Comparison of ENCODE assay signal across 8 cellular contexts in the genomic region with DNA sequence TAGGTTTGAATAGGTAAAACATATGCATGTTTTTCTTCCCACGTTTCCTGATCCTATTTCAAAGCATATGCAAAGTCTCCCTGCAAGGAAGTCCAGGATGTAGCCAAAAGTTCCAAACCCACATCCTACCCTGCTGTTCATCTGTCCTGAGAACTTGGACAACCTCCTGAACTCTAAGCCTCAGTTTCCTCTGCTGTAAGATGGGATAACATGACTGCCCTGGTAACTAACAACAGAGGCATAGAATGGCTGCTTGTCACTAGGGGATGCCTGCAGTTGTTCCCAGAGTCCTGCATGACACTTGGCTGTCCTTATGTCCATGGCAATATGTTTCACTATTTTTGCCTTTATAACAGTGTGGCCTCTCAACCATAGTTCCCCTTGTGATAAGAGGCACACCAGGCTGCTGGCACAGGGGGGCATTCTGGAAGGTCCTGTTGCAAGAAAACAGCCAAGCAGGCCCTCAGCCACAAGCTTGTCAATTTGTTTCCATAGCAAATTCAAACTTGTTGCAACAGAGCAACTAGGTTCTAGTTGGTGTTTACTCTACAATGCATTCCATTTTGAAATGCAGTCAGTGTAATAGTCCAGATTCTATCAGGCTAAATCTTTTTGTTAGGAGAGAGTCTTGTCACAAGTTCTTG. TPM values are rescaled to one million over a fixed set of nuclear protein-coding genes. Genes with fewer than 3 reads are reported as not detected.
DNase-seq lines count a peak whose midpoint lies in the region; ATAC-seq, FAIRE-seq and TF ChIP-seq lines count a peak whose summit lies in the region.

No MANE protein-coding gene starts in this region.

- no peak for ATAC-seq in HG03025 (IDR thresholded peaks at IDR 0.05; ENCODE audit: low FRiP score, unreplicated experiment)
- no peak for ATAC-seq in HG03565 (IDR thresholded peaks at IDR 0.05; ENCODE audit: unreplicated experiment)
- ATAC-seq in aorta (ENCODE audit: low FRiP score) = no peak

- CTCF ChIA-PET in OCI-LY7 (lab: Charles Lee; ENCODE audit: unreplicated experiment) = interaction anchor here (0.6 to 2.0 kb wide), 2 partner anchors 26 to 129 kb away, joined by 3 to 9 read pairs; no protein-coding TSS in a partner anchor

- no peaks in the 10 kb centered on the region for H3K9me3 ChIP-seq in OCI-LY7 (ENCODE audit: low read length)
- H3K9me3 ChIP-seq in parathyroid adenoma (ENCODE audit: control insufficient read depth, low read length) = no peaks in the 10 kb centered on the region
- H3K9me3 ChIP-seq in aorta (ENCODE audit: control insufficient read depth, low read length) = no peaks in the 10 kb centered on the region

- WGBS in aorta, 2 donors = 7 to 14% methylated on average over 1 of the region's 1 CpG

- no peak for TF ChIP-seq CTCF in GM06990 (IDR thresholded peaks at IDR 0.05; ENCODE audit: insufficient read depth, low read length, poor library complexity, severe bottlenecking)
- TF ChIP-seq CTCF in OCI-LY7 (conservative IDR thresholded peaks at IDR 0.05; ENCODE audit: low read length) = no peak
- TF ChIP-seq CTCF in parathyroid adenoma (IDR thresholded peaks at IDR 0.05) = no peak

- FAIRE-seq in frontal cortex (lab: Jason Lieb, UNC) = no peak

- H3K27me3 ChIP-seq in GM06990 (replicated peaks; ENCODE audit: control insufficient read depth, insufficient read depth, low read length) (no peaks in the 10 kb centered on the region), parathyroid adenoma (ENCODE audit: control insufficient read depth, insufficient read depth, low read length) (no peaks in the 10 kb centered on the region), aorta (ENCODE audit: control insufficient read depth in 1 of 2, insufficient read depth in 2 of 2, low read length in 1 of 2) (no peaks in the 10 kb centered on the region)

- peak overlapping the region; percentile 81 for H3K27ac ChIP-seq in OCI-LY7 (ENCODE audit: low read depth, low read length, poor library complexity, severe bottlenecking)
- H3K27ac ChIP-seq in epithelial cell of prostate = peak overlapping the region; percentile 100
- H3K27ac ChIP-seq in parathyroid adenoma = peak overlapping the region; percentile 88
- H3K27ac ChIP-seq in aorta (ENCODE audit: low read depth in 1 of 2, low read length in 2 of 2) = no peak overlapping the region

- H3K4me2 ChIP-seq in OCI-LY7 (ENCODE audit: low read length) (peak overlapping the region; percentile 73), parathyroid adenoma (ENCODE audit: low read length) (peak overlapping the region; percentile 67)

- H3K4me1 ChIP-seq in OCI-LY7 (ENCODE audit: insufficient read depth, low read length, poor library complexity, severe bottlenecking) (peaks cover 31% of the 10 kb centered on the region), parathyroid adenoma (peaks cover 11% of the 10 kb centered on the region), aorta (ENCODE audit: control insufficient read depth in 1 of 2, insufficient read depth in 2 of 2, low read length in 2 of 2) (no peaks in the 10 kb centered on the region)

- H3K36me3 ChIP-seq in GM06990 (ENCODE audit: control insufficient read depth, insufficient read depth, low read length) (no peaks in the 10 kb centered on the region), OCI-LY7 (ENCODE audit: insufficient read depth, low read length) (peaks cover 33% of the 10 kb centered on the region), parathyroid adenoma (ENCODE audit: control insufficient read depth, insufficient read depth, low read length) (no peaks in the 10 kb centered on the region), aorta (ENCODE audit: control insufficient read depth in 1 of 2, insufficient read depth in 2 of 2, low read length in 1 of 2) (no peaks in the 10 kb centered on the region)

- POLR2A ChIA-PET in OCI-LY7 (lab: Charles Lee) = interaction anchor here (1.0 to 2.0 kb wide), 6 partner anchors 8 to 27 kb away, joined by 6 to 10 read pairs (median 7); a partner anchor contains a TSS

- H4K20me1 ChIP-seq in OCI-LY7 (ENCODE audit: insufficient read depth, low read length) = no peaks in the 10 kb centered on the region

- BruUV-seq in OCI-LY7 (replicated peaks; lab: Mats Ljungman, UMichigan) = no TSS peak

- no peak overlapping the region for H3K9ac ChIP-seq in parathyroid adenoma

- H3K4me3 ChIP-seq in GM06990 (replicated peaks; ENCODE audit: low read depth, low read length) (peak overlapping the region; percentile 93), OCI-LY7 (ENCODE audit: low read depth, low read length, poor library complexity, severe bottlenecking) (peak overlapping the region; percentile 85), parathyroid adenoma (ENCODE audit: low read depth, low read length) (peak overlapping the region; percentile 94), aorta (ENCODE audit: low read length in 2 of 2) (no peak overlapping the region)

- intact Hi-C loops in OCI-LY7 (cut with micrococcal nuclease; ENCODE audit: unreplicated experiment) (loop anchor here (10.0 kb wide), 1 partner anchor 248 kb away; a partner anchor contains a TSS), aorta (cut with DNase I) (loop anchor here in 1 of 2 donors (1.0 kb wide), 1 partner anchor 13 kb away; no protein-coding TSS in a partner anchor)

- H2AFZ ChIP-seq in OCI-LY7 (ENCODE audit: low read length) = no peak overlapping the region; the same call in 1 of the 2 replicates
- H2AFZ ChIP-seq in parathyroid adenoma = no peak overlapping the region

- peaks cover 49% of the 10 kb centered on the region for H3K79me2 ChIP-seq in OCI-LY7 (ENCODE audit: insufficient read depth, low read depth, low read length)
- H3K79me2 ChIP-seq in parathyroid adenoma = peaks cover 27% of the 10 kb centered on the region

- DNase-seq in GM06990 (ENCODE audit: extremely low read depth, insufficient read length) (no peak), OCI-LY7 (ENCODE audit: low spot score) (peak; percentile 32), epithelial cell of prostate (ENCODE audit: low read depth, low spot score) (no peak), frontal cortex (ENCODE audit: low spot score in 2 of 2) (no peak), aorta (no peak)

- no peaks in the 10 kb centered on the region for H3K9me2 ChIP-seq in OCI-LY7 (ENCODE audit: insufficient read depth, low read length)

RNA-seq across cellular contexts. Expression of a gene that starts 1.5 kb away (rescaled TPM):
- 291 and 346 TPM in 2 replicates for total RNA-seq in OCI-LY7 (2014; rRNA removed; shearing (Covaris generic))
- total RNA-seq in OCI-LY7 (2022) = 315 and 329 TPM in 2 replicates
- 63.6 TPM for total RNA-seq in frontal cortex
- total RNA-seq in aorta = 100 to 1,000 TPM; 106 to 135 TPM
- polyA plus RNA-seq in aorta = 100 to 1,000 TPM in 1 of 2 donors, 10 to 100 TPM in 1; 94.9 to 126 TPM

RNA-seq across cellular contexts. Expression of a gene that starts 12.1 kb away (rescaled TPM):
- total RNA-seq in OCI-LY7 (2014; rRNA removed; shearing (Covaris generic)) = 55.3 and 69.0 TPM in 2 replicates
- total RNA-seq in OCI-LY7 (2022) (49.3 and 56.6 TPM in 2 replicates), frontal cortex (14.7 TPM), aorta (10 to 100 TPM; 44.0 to 46.1 TPM)
- polyA plus RNA-seq in aorta = 10 to 100 TPM; 68.5 to 73.1 TPM

RNA-seq across cellular contexts. Expression of a gene that starts 14.4 kb away (rescaled TPM):
- total RNA-seq in OCI-LY7 (2014; rRNA removed; shearing (Covaris generic)) = 53.7 and 54.0 TPM in 2 replicates
- 81.5 and 82.9 TPM in 2 replicates for total RNA-seq in OCI-LY7 (2022)
- 14.3 TPM for total RNA-seq in frontal cortex
- 10 to 100 TPM; 41.0 to 50.2 TPM for total RNA-seq in aorta
- 10 to 100 TPM; 17.2 to 43.5 TPM for polyA plus RNA-seq in aorta

RNA-seq across cellular contexts. Expression of a gene that starts 24.4 kb away (rescaled TPM):
- 36.5 and 37.9 TPM in 2 replicates for total RNA-seq in OCI-LY7 (2014; rRNA removed; shearing (Covaris generic))
- 71.3 and 74.1 TPM in 2 replicates for total RNA-seq in OCI-LY7 (2022)
- total RNA-seq in frontal cortex = 7.3 TPM
- total RNA-seq in aorta = 10 to 100 TPM; 20.6 to 26.9 TPM
- 10 to 100 TPM; 11.7 to 20.2 TPM for polyA plus RNA-seq in aorta

RNA-seq across cellular contexts. Expression of a gene that starts 24.7 kb away (rescaled TPM):
- 24.7 and 28.0 TPM in 2 replicates for total RNA-seq in OCI-LY7 (2014; rRNA removed; shearing (Covaris generic))
- 45.6 and 54.1 TPM in 2 replicates for total RNA-seq in OCI-LY7 (2022)
- total RNA-seq in frontal cortex = 5.7 TPM
- total RNA-seq in aorta = 10 to 100 TPM; 20.7 to 33.6 TPM
- 10 to 100 TPM; 24.2 to 46.2 TPM for polyA plus RNA-seq in aorta

Comparison
In these comparisons a context has a peak if more than half of its experiments do, and no peak if none do; other contexts are left out.
1. H3K4me3 ChIP-seq: peak in GM06990 (single experiment), OCI-LY7 (single experiment) and parathyroid adenoma (single experiment); none in aorta (0 of 2).
2. H3K27ac ChIP-seq: peak in OCI-LY7 (single experiment), epithelial cell of prostate (single experiment) and parathyroid adenoma (single experiment); none in aorta (0 of 2).